Comparison of ENCODE assay signal across 22 cellular contexts in the genomic region with DNA sequence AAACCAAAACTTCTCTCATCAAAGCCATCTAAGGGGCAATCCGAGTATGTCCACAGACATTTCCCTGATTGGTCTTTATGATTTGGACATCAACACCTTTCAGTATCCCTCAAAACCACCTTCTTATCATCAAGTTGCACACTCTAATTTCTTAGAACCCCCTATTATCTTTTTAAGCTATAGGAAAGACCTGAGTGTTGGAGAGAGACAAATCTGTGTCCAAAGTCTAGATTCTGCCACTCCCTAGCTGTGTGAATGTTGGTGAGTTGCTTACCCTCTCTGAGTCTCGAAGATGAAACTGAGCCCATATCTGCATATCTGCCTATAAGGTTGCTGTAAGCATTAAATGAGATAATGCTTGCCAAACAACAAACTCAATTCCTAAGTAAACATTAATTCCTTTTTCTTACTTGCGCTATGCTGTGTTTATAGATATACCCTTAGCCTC.
DNase-seq lines count a peak whose midpoint lies in the region; ATAC-seq, FAIRE-seq and TF ChIP-seq lines count a peak whose summit lies in the region.
"Had no signal": no experiment of that assay in that cellular context is flagged by ENCODE, and none has a peak within 500 bp of the region (broad histone marks: within the 10 kb centered on the region; RNA-seq: fewer than 3 reads in every experiment).

No MANE protein-coding gene starts in this region.

- peak overlapping the region; percentile 54 for H3K27ac Mint-ChIP-seq in activated T-cell treated with anti-CD3 and anti-CD28 coated beads, Interleukin-2, amount 50 U/mL, for 24 hours
- peak overlapping the region; percentile 57 for H3K27ac Mint-ChIP-seq in activated naive CD8-positive, alpha-beta T cell treated with anti-CD3 and anti-CD28 coated beads for 36 hours
- H3K27ac Mint-ChIP-seq in stimulated activated naive B cell treated with anti-CD40 and anti-IgM and Interleukin-4, amounts not matched to agents 10 μg/mL and 1 μg/mL and 100 μg/mL, for 72 hours = peak overlapping the region; percentile 39
- H3K27ac Mint-ChIP-seq: CD14-positive monocyte had no signal

- no peak for ATAC-seq in stimulated activated naive B cell treated with anti-CD40 and anti-IgM and Interleukin-4, amounts not matched to agents 10 μg/mL and 1 μg/mL and 100 μg/mL, for 72 hours (replicated peaks)
- no peak for ATAC-seq in HG02884 (IDR thresholded peaks at IDR 0.05; ENCODE audit: unreplicated experiment)
- ATAC-seq in HG03095 (IDR thresholded peaks at IDR 0.05; ENCODE audit: unreplicated experiment) = no peak
- ATAC-seq: A549, Panc1 had no signal

- H3K4me3 Mint-ChIP-seq in activated T-cell treated with anti-CD3 and anti-CD28 coated beads, Interleukin-2, amount 50 U/mL, for 24 hours = no peak overlapping the region
- H3K4me3 Mint-ChIP-seq in activated naive CD8-positive, alpha-beta T cell treated with anti-CD3 and anti-CD28 coated beads for 36 hours = no peak overlapping the region
- no peak overlapping the region for H3K4me3 Mint-ChIP-seq in stimulated activated naive B cell treated with anti-CD40 and anti-IgM and Interleukin-4, amounts not matched to agents 10 μg/mL and 1 μg/mL and 100 μg/mL, for 72 hours
- H3K4me3 Mint-ChIP-seq: B cell, CD14-positive monocyte had no signal

- no peak for DNase-seq in activated T-cell treated with anti-CD3 and anti-CD28 coated beads, Interleukin-2, amount 50 U/mL, for 24 hours
- DNase-seq in activated T-cell treated with anti-CD3 and anti-CD28 coated beads, Interleukin-2, amount 50 U/mL, for 48 hours = no peak
- no peak for DNase-seq in D721Med (ENCODE audit: insufficient read length, low spot score)
- DNase-seq in activated naive CD8-positive, alpha-beta T cell treated with anti-CD3 and anti-CD28 coated beads for 36 hours = no peak
- no peak for DNase-seq in stimulated activated naive B cell treated with anti-CD40 and anti-IgM and Interleukin-4, amounts not matched to agents 10 μg/mL and 1 μg/mL and 100 μg/mL, for 72 hours
- DNase-seq: COR-L47; DMS 273 treated with DMSO at 0.1 percent for 48 hours; DMS79 treated with DMSO at 0.1 percent for 48 hours; Kasumi-1; NCI-H1694; NCI-H2081; NCI-H2171; NCI-H345; NCI-H524; NCI-H774; NK-92 treated with Interleukin-12 subunit alpha and Interleukin-12 subunit beta, amount 100 ng/mL, for 24 hours had no signal

- no peaks in the 10 kb centered on the region for H3K4me1 Mint-ChIP-seq in activated T-cell treated with anti-CD3 and anti-CD28 coated beads, Interleukin-2, amount 50 U/mL, for 24 hours (ENCODE audit: low read depth)
- H3K4me1 Mint-ChIP-seq in activated naive CD8-positive, alpha-beta T cell treated with anti-CD3 and anti-CD28 coated beads for 36 hours = no peaks in the 10 kb centered on the region
- H3K4me1 Mint-ChIP-seq in stimulated activated naive B cell treated with anti-CD40 and anti-IgM and Interleukin-4, amounts not matched to agents 10 μg/mL and 1 μg/mL and 100 μg/mL, for 72 hours = no peaks in the 10 kb centered on the region
- H3K4me1 Mint-ChIP-seq: B cell, CD14-positive monocyte had no signal

- peaks cover 97% of the 10 kb centered on the region for H3K36me3 Mint-ChIP-seq in activated T-cell treated with anti-CD3 and anti-CD28 coated beads, Interleukin-2, amount 50 U/mL, for 24 hours (ENCODE audit: low read depth)
- H3K36me3 Mint-ChIP-seq in activated naive CD8-positive, alpha-beta T cell treated with anti-CD3 and anti-CD28 coated beads for 36 hours = peaks cover 29% of the 10 kb centered on the region
- peaks cover 42 to 63% of the 10 kb centered on the region in 2 donors for H3K36me3 Mint-ChIP-seq in stimulated activated naive B cell treated with anti-CD40 and anti-IgM and Interleukin-4, amounts not matched to agents 10 μg/mL and 1 μg/mL and 100 μg/mL, for 72 hours

- no peaks in the 10 kb centered on the region for H3K9me3 Mint-ChIP-seq in activated T-cell treated with anti-CD3 and anti-CD28 coated beads, Interleukin-2, amount 50 U/mL, for 24 hours
- no peaks in the 10 kb centered on the region for H3K9me3 Mint-ChIP-seq in activated naive CD8-positive, alpha-beta T cell treated with anti-CD3 and anti-CD28 coated beads for 36 hours
- H3K9me3 Mint-ChIP-seq in stimulated activated naive B cell treated with anti-CD40 and anti-IgM and Interleukin-4, amounts not matched to agents 10 μg/mL and 1 μg/mL and 100 μg/mL, for 72 hours = no peaks in the 10 kb centered on the region
- H3K9me3 Mint-ChIP-seq: CD14-positive monocyte had no signal

- FAIRE-seq in D721Med (lab: Jason Lieb, UNC) = peak; percentile 38
- FAIRE-seq: A549 had no signal

- no peaks in the 10 kb centered on the region for H3K27me3 Mint-ChIP-seq in activated T-cell treated with anti-CD3 and anti-CD28 coated beads, Interleukin-2, amount 50 U/mL, for 24 hours
- no peaks in the 10 kb centered on the region for H3K27me3 Mint-ChIP-seq in activated naive CD8-positive, alpha-beta T cell treated with anti-CD3 and anti-CD28 coated beads for 36 hours
- no peaks in the 10 kb centered on the region for H3K27me3 Mint-ChIP-seq in stimulated activated naive B cell treated with anti-CD40 and anti-IgM and Interleukin-4, amounts not matched to agents 10 μg/mL and 1 μg/mL and 100 μg/mL, for 72 hours
- H3K27me3 Mint-ChIP-seq: B cell had no signal

- TF ChIP-seq CTCF in D721Med (IDR thresholded peaks at IDR 0.05; ENCODE audit: insufficient read depth, missing control alignments) = no peak
